In the genomic region with DNA sequence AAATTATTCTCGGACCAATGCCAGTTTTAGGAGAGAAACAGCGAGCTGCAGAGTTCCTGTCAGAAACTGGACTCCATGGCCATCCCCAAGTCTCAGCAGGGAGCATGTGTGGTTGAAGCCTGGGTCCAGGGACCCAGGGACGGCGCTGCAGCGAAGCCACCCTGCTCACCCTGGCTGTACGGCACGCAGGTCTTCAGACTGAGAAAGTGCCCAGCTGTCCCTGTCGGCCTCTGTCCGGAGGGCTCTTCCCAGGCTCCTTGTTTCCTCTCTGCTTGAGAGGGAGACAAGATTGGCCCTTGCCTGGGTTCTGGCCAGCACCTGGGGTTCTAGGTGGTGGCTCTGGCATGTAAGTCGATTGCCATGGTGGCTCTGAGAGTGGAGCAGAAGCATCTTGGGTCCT, we compare ENCODE assay signal across 12 cellular contexts. TPM values are rescaled to one million over a fixed set of nuclear protein-coding genes. Genes with fewer than 3 reads are reported as not detected.
DNase-seq lines count a peak whose midpoint lies in the region; ATAC-seq and TF ChIP-seq lines count a peak whose summit lies in the region.
"Had no signal": no experiment of that assay in that cellular context is flagged by ENCODE, and none has a peak within 500 bp of the region (broad histone marks: within the 10 kb centered on the region; RNA-seq: fewer than 3 reads in every experiment).

No MANE protein-coding gene starts in this region.

- no peak overlapping the region for H3K4me3 Mint-ChIP-seq in activated CD8-positive, alpha-beta T cell treated with anti-CD3 and anti-CD28 coated beads, Interleukin-2, amount 10 ng/mL, durations not matched to agents 7 days and 5 days
- H3K4me3 Mint-ChIP-seq in activated CD8-positive, alpha-beta T cell treated with anti-CD3 and anti-CD28 coated beads for 36 hours: no peak overlapping the region

- peak overlapping the region; percentile 39 for H3K27ac Mint-ChIP-seq in activated CD8-positive, alpha-beta T cell treated with anti-CD3 and anti-CD28 coated beads, Interleukin-2, amount 10 ng/mL, durations not matched to agents 7 days and 5 days
- H3K27ac Mint-ChIP-seq in activated CD8-positive, alpha-beta T cell treated with anti-CD3 and anti-CD28 coated beads for 36 hours: no peak overlapping the region

- no peaks in the 10 kb centered on the region for H3K9me3 Mint-ChIP-seq in activated CD8-positive, alpha-beta T cell treated with anti-CD3 and anti-CD28 coated beads, Interleukin-2, amount 10 ng/mL, durations not matched to agents 7 days and 5 days (ENCODE audit: insufficient read depth)
- no peaks in the 10 kb centered on the region for H3K9me3 Mint-ChIP-seq in activated CD8-positive, alpha-beta T cell treated with anti-CD3 and anti-CD28 coated beads for 36 hours

- H3K9me3 ChIP-seq in duodenal mucosa (ENCODE audit: control insufficient read depth in 1 of 2, low read length in 2 of 2) (no peaks in the 10 kb centered on the region), muscle layer of duodenum (ENCODE audit: control insufficient read depth in 1 of 2, low read length in 2 of 2) (no peaks in the 10 kb centered on the region), transverse colon (no peaks in the 10 kb centered on the region)
- H3K9me3 ChIP-seq: colonic mucosa had no signal

- CTCF ChIA-PET in activated CD8-positive, alpha-beta T cell treated with anti-CD3 and anti-CD28 coated beads, Interleukin-2, amount 10 ng/mL, durations not matched to agents 7 days and 5 days (lab: Charles Lee): interaction anchor here (1.3 to 2.4 kb wide), 3 partner anchors 16 to 65 kb away, joined by 3 to 15 read pairs (median 4); no protein-coding TSS in a partner anchor
- CTCF ChIA-PET in activated CD8-positive, alpha-beta T cell treated with anti-CD3 and anti-CD28 coated beads for 36 hours (lab: Charles Lee): interaction anchor here (0.6 to 10.5 kb wide), 6 partner anchors 13 to 230 kb away, joined by 3 to 94 read pairs (median 4); no protein-coding TSS in a partner anchor

- H3K4me3 ChIP-seq in duodenal mucosa (ENCODE audit: low read depth in 1 of 2, low read length in 2 of 2) (peak overlapping the region in 1 of 2 donors; percentile 72), muscle layer of duodenum (ENCODE audit: low read depth in 1 of 2, low read length in 2 of 2) (peak overlapping the region; percentile 70 to 84), transverse colon (peak overlapping the region in 1 of 4 donors; percentile 41)
- H3K4me3 ChIP-seq: colonic mucosa had no signal

- WGBS in transverse colon (ENCODE audit: low coverage in 1 of 2), 2 donors: 93% methylated on average over 10 of the region's 10 CpGs; no CpG with 5 or more reads in 1 of the 2 donors

- peaks cover 48 to 70% of the 10 kb centered on the region in 2 donors for H3K4me1 ChIP-seq in duodenal mucosa (ENCODE audit: control insufficient read depth in 1 of 2, insufficient read depth in 2 of 2, low read length in 2 of 2)
- H3K4me1 ChIP-seq in muscle layer of duodenum (ENCODE audit: control insufficient read depth in 1 of 2, insufficient read depth in 2 of 2, low read length in 2 of 2): peaks cover 6 to 34% of the 10 kb centered on the region in 2 donors
- H3K4me1 ChIP-seq in transverse colon: peaks cover 28 to 56% (median 51%) of the 10 kb centered on the region in 4 donors

- intact Hi-C loops in activated CD8-positive, alpha-beta T cell treated with anti-CD3 and anti-CD28 coated beads for 36 hours (cut with micrococcal nuclease): no loop called here
- intact Hi-C loops in transverse colon (cut with DNase I; ENCODE audit: low total_unique reads): no loop called here

- no peak for ATAC-seq in activated CD8-positive, alpha-beta T cell treated with anti-CD3 and anti-CD28 coated beads, Interleukin-2, amount 10 ng/mL, durations not matched to agents 7 days and 5 days
- no peak for ATAC-seq in activated CD8-positive, alpha-beta T cell treated with anti-CD3 and anti-CD28 coated beads for 36 hours
- ATAC-seq: T-helper 17 cell had no signal

- peaks cover 40% of the 10 kb centered on the region for H3K36me3 Mint-ChIP-seq in activated CD8-positive, alpha-beta T cell treated with anti-CD3 and anti-CD28 coated beads, Interleukin-2, amount 10 ng/mL, durations not matched to agents 7 days and 5 days (ENCODE audit: low read depth)
- H3K36me3 Mint-ChIP-seq in activated CD8-positive, alpha-beta T cell treated with anti-CD3 and anti-CD28 coated beads for 36 hours (ENCODE audit: low read depth): peaks cover 28% of the 10 kb centered on the region

- no peak for TF ChIP-seq CTCF in activated CD8-positive, alpha-beta T cell treated with anti-CD3 and anti-CD28 coated beads for 36 hours (IDR thresholded peaks at IDR 0.05)
- TF ChIP-seq CTCF in transverse colon (IDR thresholded peaks at IDR 0.05): no peak

- TF ChIP-seq POLR2A in transverse colon (IDR thresholded peaks at IDR 0.05): no peak

- H3K27ac ChIP-seq in duodenal mucosa (ENCODE audit: low read depth, low read length): peak overlapping the region; percentile 94
- H3K27ac ChIP-seq in muscle layer of duodenum (ENCODE audit: low read length): peak overlapping the region; percentile 93
- peak overlapping the region; percentile 86 to 94 (median 92) for H3K27ac ChIP-seq in transverse colon

- peaks cover 66% of the 10 kb centered on the region for H3K4me1 Mint-ChIP-seq in activated CD8-positive, alpha-beta T cell treated with anti-CD3 and anti-CD28 coated beads, Interleukin-2, amount 10 ng/mL, durations not matched to agents 7 days and 5 days (ENCODE audit: low read depth)
- peaks cover 70% of the 10 kb centered on the region for H3K4me1 Mint-ChIP-seq in activated CD8-positive, alpha-beta T cell treated with anti-CD3 and anti-CD28 coated beads for 36 hours (ENCODE audit: low read depth)

- no peak for TF ChIP-seq EP300 in transverse colon (IDR thresholded peaks at IDR 0.05; ENCODE audit: low read depth)

- in situ Hi-C loops in transverse colon (cut with MboI; ENCODE audit: low pct_ligation_motif_present in 1 of 4, low pct_unique_long_range_greater_than_20kb in 1 of 4, low sequenced_read_pairs in 3 of 4): loop anchor here in 1 of 4 donors (25.0 kb wide), 1 partner anchor 138 kb away; no protein-coding TSS in a partner anchor

- H3K36me3 ChIP-seq in duodenal mucosa (ENCODE audit: control insufficient read depth in 1 of 2, insufficient read depth in 2 of 2, low read length in 2 of 2): peaks cover 10 to 36% of the 10 kb centered on the region in 2 donors
- peaks cover 41 to 47% of the 10 kb centered on the region in 2 donors for H3K36me3 ChIP-seq in muscle layer of duodenum (ENCODE audit: control insufficient read depth in 1 of 2, insufficient read depth in 2 of 2, low read length in 2 of 2)
- peaks cover 0 to 22% (median 10%) of the 10 kb centered on the region in 4 donors for H3K36me3 ChIP-seq in transverse colon

- no peaks in the 10 kb centered on the region for H3K27me3 Mint-ChIP-seq in activated CD8-positive, alpha-beta T cell treated with anti-CD3 and anti-CD28 coated beads, Interleukin-2, amount 10 ng/mL, durations not matched to agents 7 days and 5 days (ENCODE audit: low read depth)
- H3K27me3 Mint-ChIP-seq in activated CD8-positive, alpha-beta T cell treated with anti-CD3 and anti-CD28 coated beads for 36 hours: no peaks in the 10 kb centered on the region
- H3K27me3 Mint-ChIP-seq: T-helper 17 cell had no signal

- POLR2A ChIA-PET in activated CD8-positive, alpha-beta T cell treated with anti-CD3 and anti-CD28 coated beads, Interleukin-2, amount 10 ng/mL, durations not matched to agents 7 days and 5 days (lab: Charles Lee): no interaction called here
- POLR2A ChIA-PET in activated CD8-positive, alpha-beta T cell treated with anti-CD3 and anti-CD28 coated beads for 36 hours (lab: Charles Lee): interaction anchor here (1.0 to 1.1 kb wide), 2 partner anchors 14 to 76 kb away, joined by 3 read pairs; no protein-coding TSS in a partner anchor

- H3K9ac ChIP-seq in duodenal mucosa (ENCODE audit: low read depth in 1 of 2, low read length in 2 of 2): peak overlapping the region; percentile 4 to 87

- DNase-seq in activated CD8-positive, alpha-beta T cell treated with anti-CD3 and anti-CD28 coated beads, Interleukin-2, amount 10 ng/mL, durations not matched to agents 7 days and 5 days: no peak
- no peak for DNase-seq in activated CD8-positive, alpha-beta T cell treated with anti-CD3 and anti-CD28 coated beads for 36 hours
- DNase-seq in transverse colon (no peak), OCI-M2 (lab: John Stamatoyannopoulos, UW; ENCODE audit: unreplicated experiment) (no peak), NCI-H1930 (lab: John Stamatoyannopoulos, UW) (no peak)
- DNase-seq in stimulated activated CD8-positive, alpha-beta memory T cell treated with anti-CD3 and anti-CD28 coated beads, Interleukin-4, amount 100 ng/mL, for 48 hours: no peak
- DNase-seq: colonic mucosa, MV-4-11, NCI-H774, T-helper 17 cell had no signal

- H3K27me3 ChIP-seq in duodenal mucosa (ENCODE audit: control insufficient read depth in 1 of 2, insufficient read depth in 2 of 2, low read length in 2 of 2) (no peaks in the 10 kb centered on the region), muscle layer of duodenum (ENCODE audit: low read depth, low read length) (no peaks in the 10 kb centered on the region), transverse colon (no peaks in the 10 kb centered on the region)
- H3K27me3 ChIP-seq: colonic mucosa had no signal

RNA-seq across cellular contexts. Expression of gene PTGES2, which starts 26.9 kb away (rescaled TPM):
- 10 to 100 TPM; 51.8 to 57.7 TPM for total RNA-seq in activated CD8-positive, alpha-beta T cell treated with anti-CD3 and anti-CD28 coated beads, Interleukin-2, amount 10 ng/mL, durations not matched to agents 7 days and 5 days
- total RNA-seq in activated CD8-positive, alpha-beta T cell treated with anti-CD3 and anti-CD28 coated beads for 36 hours: 10 to 100 TPM; 40.8 to 49.5 TPM
- total RNA-seq in transverse colon: 100 to 1,000 TPM; 109 to 434 (median 164) TPM

RNA-seq across cellular contexts. Expression of gene SLC25A25, which starts 32.5 kb away (rescaled TPM):
- total RNA-seq in activated CD8-positive, alpha-beta T cell treated with anti-CD3 and anti-CD28 coated beads, Interleukin-2, amount 10 ng/mL, durations not matched to agents 7 days and 5 days: 10 to 100 TPM; 17.2 to 19.2 TPM
- 10 to 100 TPM; 12.9 to 14.6 TPM for total RNA-seq in activated CD8-positive, alpha-beta T cell treated with anti-CD3 and anti-CD28 coated beads for 36 hours
- 10 to 100 TPM; 25.5 to 35.5 (median 32.5) TPM for total RNA-seq in transverse colon

RNA-seq across cellular contexts. Expression of gene NAIF1, which starts 33.5 kb away (rescaled TPM):
- total RNA-seq in activated CD8-positive, alpha-beta T cell treated with anti-CD3 and anti-CD28 coated beads, Interleukin-2, amount 10 ng/mL, durations not matched to agents 7 days and 5 days: 10 to 100 TPM; 13.3 to 15.4 TPM
- 10 to 100 TPM in 1 of 2 experiments, 1 to 10 TPM in 1; 8.4 to 11.8 TPM for total RNA-seq in activated CD8-positive, alpha-beta T cell treated with anti-CD3 and anti-CD28 coated beads for 36 hours
- 10 to 100 TPM in 3 of 4 donors, under 1 TPM in 1; 0.60 to 23.2 (median 14.0) TPM for total RNA-seq in transverse colon

RNA-seq across cellular contexts. Expression of gene LCN2, which starts 48.7 kb away (rescaled TPM):
- not detected for total RNA-seq in activated CD8-positive, alpha-beta T cell treated with anti-CD3 and anti-CD28 coated beads, Interleukin-2, amount 10 ng/mL, durations not matched to agents 7 days and 5 days
- total RNA-seq in activated CD8-positive, alpha-beta T cell treated with anti-CD3 and anti-CD28 coated beads for 36 hours: not detected
- total RNA-seq in transverse colon: 100 to 1,000 TPM in 1 of 4 donors, 10 to 100 TPM in 2, 1 to 10 TPM in 1; 8.6 to 115 (median 37.3) TPM

RNA-seq across cellular contexts. Expression of gene BBLN, which starts 59.5 kb away (rescaled TPM):
- total RNA-seq in activated CD8-positive, alpha-beta T cell treated with anti-CD3 and anti-CD28 coated beads, Interleukin-2, amount 10 ng/mL, durations not matched to agents 7 days and 5 days: 100 to 1,000 TPM in 1 of 2 experiments, 10 to 100 TPM in 1; 94.3 to 105 TPM
- total RNA-seq in activated CD8-positive, alpha-beta T cell treated with anti-CD3 and anti-CD28 coated beads for 36 hours: 100 to 1,000 TPM; 127 to 132 TPM
- 100 to 1,000 TPM in 3 of 4 donors, 10 to 100 TPM in 1; 97.3 to 178 (median 149) TPM for total RNA-seq in transverse colon
